In genomic region chr10:43671659-43672555, GRCh38 we compare ENCODE assay signal across 8 cellular contexts. TPM values are rescaled to one million over a fixed set of nuclear protein-coding genes. Genes with fewer than 3 reads are reported as not detected.
A peak's percentile ranks its signal among the peaks of the same experiment; 100 is the strongest.
DNase-seq lines count a peak whose midpoint lies in the region; ATAC-seq lines count a peak whose summit lies in the region.

No MANE protein-coding gene starts in this region.

- ATAC-seq in HG02852 (IDR thresholded peaks at IDR 0.05; ENCODE audit: unreplicated experiment) = peak; percentile 64
- ATAC-seq in activated CD8-positive, alpha-beta T cell treated with anti-CD3 and anti-CD28 coated beads, Interleukin-2, amount 10 ng/mL, durations not matched to agents 7 days and 5 days = peak; percentile 76
- ATAC-seq in naive thymus-derived CD8-positive, alpha-beta T cell = peak; percentile 62 to 69
- ATAC-seq in GM19023 (IDR thresholded peaks at IDR 0.05; ENCODE audit: unreplicated experiment) = no peak

- H3K4me3 Mint-ChIP-seq in activated CD8-positive, alpha-beta T cell treated with anti-CD3 and anti-CD28 coated beads, Interleukin-2, amount 10 ng/mL, durations not matched to agents 7 days and 5 days = no peak overlapping the region
- H3K4me3 Mint-ChIP-seq in naive thymus-derived CD8-positive, alpha-beta T cell = no peak overlapping the region

- peaks cover 24% of the 10 kb centered on the region for H3K27me3 Mint-ChIP-seq in activated CD8-positive, alpha-beta T cell treated with anti-CD3 and anti-CD28 coated beads, Interleukin-2, amount 10 ng/mL, durations not matched to agents 7 days and 5 days (ENCODE audit: low read depth)
- peaks cover 19 to 47% (median 31%) of the 10 kb centered on the region in 5 donors for H3K27me3 Mint-ChIP-seq in naive thymus-derived CD8-positive, alpha-beta T cell

- H3K4me1 Mint-ChIP-seq in activated CD8-positive, alpha-beta T cell treated with anti-CD3 and anti-CD28 coated beads, Interleukin-2, amount 10 ng/mL, durations not matched to agents 7 days and 5 days (ENCODE audit: low read depth) = peaks cover 3% of the 10 kb centered on the region
- peaks cover 3 to 10% (median 5%) of the 10 kb centered on the region in 4 donors for H3K4me1 Mint-ChIP-seq in naive thymus-derived CD8-positive, alpha-beta T cell

- H3K27ac Mint-ChIP-seq in activated CD8-positive, alpha-beta T cell treated with anti-CD3 and anti-CD28 coated beads, Interleukin-2, amount 10 ng/mL, durations not matched to agents 7 days and 5 days = no peak overlapping the region
- H3K27ac Mint-ChIP-seq in naive thymus-derived CD8-positive, alpha-beta T cell = no peak overlapping the region

- POLR2A ChIA-PET in activated CD8-positive, alpha-beta T cell treated with anti-CD3 and anti-CD28 coated beads, Interleukin-2, amount 10 ng/mL, durations not matched to agents 7 days and 5 days (lab: Charles Lee) = no interaction called here
- POLR2A ChIA-PET in naive thymus-derived CD8-positive, alpha-beta T cell (lab: Charles Lee) = no interaction called here

- H3K36me3 Mint-ChIP-seq in activated CD8-positive, alpha-beta T cell treated with anti-CD3 and anti-CD28 coated beads, Interleukin-2, amount 10 ng/mL, durations not matched to agents 7 days and 5 days (ENCODE audit: low read depth) = no peaks in the 10 kb centered on the region
- peaks cover 0 to 2% (median 0%) of the 10 kb centered on the region in 3 donors for H3K36me3 Mint-ChIP-seq in naive thymus-derived CD8-positive, alpha-beta T cell

- no peaks in the 10 kb centered on the region for H3K9me3 Mint-ChIP-seq in activated CD8-positive, alpha-beta T cell treated with anti-CD3 and anti-CD28 coated beads, Interleukin-2, amount 10 ng/mL, durations not matched to agents 7 days and 5 days (ENCODE audit: insufficient read depth)
- H3K9me3 Mint-ChIP-seq in naive thymus-derived CD8-positive, alpha-beta T cell = no peaks in the 10 kb centered on the region

- peak; percentile 6 to 54 for DNase-seq in NOMO-1 (lab: John Stamatoyannopoulos, UW; ENCODE audit: unreplicated experiment in 2 of 2)
- DNase-seq in NOMO-1 treated with dmso at 0.1 percent for 144 hours (lab: John Stamatoyannopoulos, UW; ENCODE audit: unreplicated experiment) = no peak
- DNase-seq in NCI-H345 (lab: John Stamatoyannopoulos, UW) = peak; percentile 37
- peak; percentile 67 for DNase-seq in activated CD8-positive, alpha-beta T cell treated with anti-CD3 and anti-CD28 coated beads, Interleukin-2, amount 10 ng/mL, durations not matched to agents 7 days and 5 days
- DNase-seq in fibroblast of gingiva (ENCODE audit: low read depth) = peak; percentile 50
- DNase-seq in naive thymus-derived CD8-positive, alpha-beta T cell = peak in 8 of 10 donors; percentile 17 to 72 (median 49)

- CTCF ChIA-PET in activated CD8-positive, alpha-beta T cell treated with anti-CD3 and anti-CD28 coated beads, Interleukin-2, amount 10 ng/mL, durations not matched to agents 7 days and 5 days (lab: Charles Lee) = interaction anchor here (1.0 to 1.7 kb wide), 3 partner anchors 11 to 714 kb away, joined by 6 to 9 read pairs (median 7); no protein-coding TSS in a partner anchor

RNA-seq across cellular contexts. Expression of gene ZNF32, which starts 23.2 kb away (rescaled TPM):
- total RNA-seq in activated CD8-positive, alpha-beta T cell treated with anti-CD3 and anti-CD28 coated beads, Interleukin-2, amount 10 ng/mL, durations not matched to agents 7 days and 5 days = 10 to 100 TPM; 16.5 to 18.0 TPM
- 10 to 100 TPM; 46.1 to 46.8 TPM for total RNA-seq in naive thymus-derived CD8-positive, alpha-beta T cell
- polyA plus RNA-seq in naive thymus-derived CD8-positive, alpha-beta T cell = 10 to 100 TPM; 79.1 to 98.2 (median 94.8) TPM
